In genomic region chr15:41599061-41599460, GRCh38 we compare ENCODE assay signal across 26 cellular contexts.
"Had no signal": no experiment of that assay in that cellular context is flagged by ENCODE, and none has a peak within 500 bp of the region (broad histone marks: within the 10 kb centered on the region; RNA-seq: fewer than 3 reads in every experiment).

No MANE protein-coding gene starts in this region.

- H3K4me3 ChIP-seq: adrenal gland, MG63 had no signal

- H3K27ac Mint-ChIP-seq: activated CD4-positive, alpha-beta memory T cell treated with anti-CD3 and anti-CD28 coated beads for 36 hours; activated CD4-positive, alpha-beta T cell treated with anti-CD3 and anti-CD28 coated beads, Interleukin-2, amount 10 ng/mL, durations not matched to agents 7 days and 5 days; activated naive CD4-positive, alpha-beta T cell treated with anti-CD3 and anti-CD28 coated beads for 36 hours; activated naive CD8-positive, alpha-beta T cell had no signal

- H3K9me3 ChIP-seq: adrenal gland, MG63 had no signal

- ATAC-seq: activated T-cell treated with anti-CD3 and anti-CD28 coated beads, Interleukin-2, amount 50 U/mL, for 4 hours had no signal

- H3K4me3 Mint-ChIP-seq: activated CD4-positive, alpha-beta memory T cell treated with anti-CD3 and anti-CD28 coated beads for 36 hours; activated CD4-positive, alpha-beta T cell treated with anti-CD3 and anti-CD28 coated beads, Interleukin-2, amount 10 ng/mL, durations not matched to agents 7 days and 5 days; activated naive CD4-positive, alpha-beta T cell treated with anti-CD3 and anti-CD28 coated beads for 36 hours; activated naive CD8-positive, alpha-beta T cell; activated T-cell treated with anti-CD3 and anti-CD28 coated beads, Interleukin-2, amount 50 U/mL, for 4 hours had no signal

- H3K36me3 ChIP-seq: adrenal gland, MG63 had no signal

- DNase-seq: activated CD4-positive, alpha-beta memory T cell treated with anti-CD3 and anti-CD28 coated beads for 36 hours; activated CD4-positive, alpha-beta T cell treated with anti-CD3 and anti-CD28 coated beads, Interleukin-2, amount 10 ng/mL, durations not matched to agents 7 days and 5 days; activated CD4-positive, CD25-positive, alpha-beta regulatory T cell; activated CD8-positive, alpha-beta memory T cell treated with anti-CD3 and anti-CD28 coated beads for 24 hours; activated gamma-delta T cell; activated naive CD4-positive, alpha-beta T cell treated with anti-CD3 and anti-CD28 coated beads for 36 hours; activated T-cell treated with anti-CD3 and anti-CD28 coated beads, Interleukin-2, amount 50 U/mL, for 4 hours; adrenal gland; anterior cingulate cortex; MG63; MV-4-11; NCI-H1092 treated with DMSO at 0.1 percent for 48 hours; NCI-H1417 treated with DMSO at 0.1 percent for 48 hours; NCI-H1694; NCI-H2029; NCI-H2107; NCI-H2171 treated with DMSO at 0.1 percent for 48 hours; NCI-H345; NCI-H510A; NCI-H526 treated with DMSO at 0.1 percent for 48 hours; NCI-H82; SIG-M5; T-helper 2 cell; T1000 had no signal

- FAIRE-seq: TTC549 had no signal

- H3K9me3 Mint-ChIP-seq: activated CD4-positive, alpha-beta memory T cell treated with anti-CD3 and anti-CD28 coated beads for 36 hours; activated CD4-positive, alpha-beta T cell treated with anti-CD3 and anti-CD28 coated beads, Interleukin-2, amount 10 ng/mL, durations not matched to agents 7 days and 5 days; activated naive CD4-positive, alpha-beta T cell treated with anti-CD3 and anti-CD28 coated beads for 36 hours; activated T-cell treated with anti-CD3 and anti-CD28 coated beads, Interleukin-2, amount 50 U/mL, for 4 hours had no signal

- H3K27ac ChIP-seq: adrenal gland had no signal

- H3K36me3 Mint-ChIP-seq: activated CD4-positive, alpha-beta memory T cell treated with anti-CD3 and anti-CD28 coated beads for 36 hours; activated naive CD8-positive, alpha-beta T cell had no signal

- H3K27me3 ChIP-seq: adrenal gland, MG63 had no signal
